1 cellular context compared by ENCODE assay signal in genomic region chr2:183037281-183037659, GRCh38.
TF ChIP-seq lines count a peak whose summit lies in the region.

No MANE protein-coding gene starts in this region.

TF ChIP-seq in HCT116, 20 proteins besides CTCF, POLR2A, EP300 and RAD21 (continued from another document):
- no peak for TF ChIP-seq REST (IDR thresholded peaks at IDR 0.05; ENCODE audit: low read depth)
